Comparison of ENCODE assay signal across 8 cellular contexts in the genomic region with DNA sequence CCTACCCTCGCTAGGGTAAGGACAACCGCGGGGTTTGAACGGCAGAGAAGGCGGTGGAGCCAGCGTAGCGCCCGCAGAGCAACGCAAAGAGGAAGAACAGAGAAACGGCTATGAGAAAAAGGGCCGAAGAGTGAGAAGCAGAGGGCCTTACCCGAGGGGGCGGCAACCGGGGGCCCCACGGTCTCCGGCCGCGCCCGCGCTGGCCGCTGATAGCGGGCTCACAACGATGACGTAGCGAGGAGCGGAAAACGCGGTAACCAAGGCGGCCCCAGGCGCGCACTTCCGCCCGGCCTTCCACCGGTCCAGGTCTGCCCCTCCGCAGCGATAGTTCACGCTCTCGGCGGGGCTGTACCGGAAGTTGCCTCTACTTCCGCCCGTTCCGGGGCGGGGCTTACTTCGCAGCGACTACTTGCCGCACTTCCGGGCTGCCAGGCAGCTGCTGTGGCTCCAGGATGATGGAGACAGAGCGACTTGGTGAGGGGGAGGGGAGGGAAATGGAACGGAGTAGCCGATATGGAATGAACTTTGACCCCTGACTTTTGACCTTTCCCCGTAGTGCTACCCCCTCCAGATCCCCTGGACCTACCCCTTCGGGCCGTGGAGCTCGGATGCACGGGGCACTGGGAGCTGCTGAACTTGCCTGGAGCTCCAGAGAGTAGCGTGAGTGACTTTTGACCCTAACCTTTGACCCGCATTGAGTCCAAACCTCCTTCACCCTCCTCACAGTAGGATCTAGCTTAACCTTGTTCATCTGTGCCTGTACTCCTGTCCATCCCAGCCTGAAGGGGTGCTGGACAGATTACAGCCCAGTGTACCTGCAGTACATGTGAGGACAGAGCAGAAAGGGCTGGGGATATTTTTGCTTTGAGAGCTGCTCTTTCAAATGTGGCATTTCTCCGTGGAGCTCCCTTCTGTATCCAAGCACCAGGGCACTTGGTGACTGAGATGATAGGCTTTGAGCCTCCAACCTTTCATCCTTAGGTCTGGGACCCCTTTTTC. TPM values are rescaled to one million over a fixed set of nuclear protein-coding genes. Genes with fewer than 3 reads are reported as not detected.
DNase-seq lines count a peak whose midpoint lies in the region; ATAC-seq and TF ChIP-seq lines count a peak whose summit lies in the region.

A gene with protein sequence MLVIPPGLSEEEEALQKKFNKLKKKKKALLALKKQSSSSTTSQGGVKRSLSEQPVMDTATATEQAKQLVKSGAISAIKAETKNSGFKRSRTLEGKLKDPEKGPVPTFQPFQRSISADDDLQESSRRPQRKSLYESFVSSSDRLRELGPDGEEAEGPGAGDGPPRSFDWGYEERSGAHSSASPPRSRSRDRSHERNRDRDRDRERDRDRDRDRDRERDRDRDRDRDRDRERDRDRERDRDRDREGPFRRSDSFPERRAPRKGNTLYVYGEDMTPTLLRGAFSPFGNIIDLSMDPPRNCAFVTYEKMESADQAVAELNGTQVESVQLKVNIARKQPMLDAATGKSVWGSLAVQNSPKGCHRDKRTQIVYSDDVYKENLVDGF (minus strand): TSS at position 231 of the 999 bp plus-strand sequence. CDS start 525 bp downstream, outside the sequence.
A gene (plus strand): TSS at position 435 of the 999 bp plus-strand sequence. CDS start 18 bp downstream, at position 453.

- H3K4me3 ChIP-seq in GM06990 (replicated peaks; ENCODE audit: low read depth, low read length) = peak within 1 kb of the TSS; percentile 77

- H3K27ac Mint-ChIP-seq in activated naive CD4-positive, alpha-beta T cell treated with anti-CD3 and anti-CD28 coated beads, Interleukin-2, amount 50 U/mL, for 24 hours = peak within 1 kb of the TSS; percentile 92

- no peak for TF ChIP-seq CTCF in GM06990 (IDR thresholded peaks at IDR 0.05; ENCODE audit: insufficient read depth, low read length, poor library complexity, severe bottlenecking)

- H3K27ac ChIP-seq in temporal lobe (ENCODE audit: low read depth, low read length) = peak within 1 kb of the TSS; percentile 83

- H3K27me3 Mint-ChIP-seq in activated naive CD4-positive, alpha-beta T cell treated with anti-CD3 and anti-CD28 coated beads, Interleukin-2, amount 50 U/mL, for 24 hours = no peaks in the 10 kb centered on the region

- H3K9me3 Mint-ChIP-seq in activated naive CD4-positive, alpha-beta T cell treated with anti-CD3 and anti-CD28 coated beads, Interleukin-2, amount 50 U/mL, for 24 hours = no peaks in the 10 kb centered on the region

- ATAC-seq in HG02588 (IDR thresholded peaks at IDR 0.05; ENCODE audit: unreplicated experiment) (peak; percentile 93), SK-N-SH treated with all-trans-retinoic acid at 6 μM for 48 hours (peak; percentile 99)

- peak within 1 kb of the TSS; percentile 98 for H3K4me3 Mint-ChIP-seq in activated naive CD4-positive, alpha-beta T cell treated with anti-CD3 and anti-CD28 coated beads, Interleukin-2, amount 50 U/mL, for 24 hours

- peak; percentile 97 for DNase-seq in GM06990 (ENCODE audit: extremely low read depth, insufficient read length)
- peak; percentile 94 for DNase-seq in NCI-H1092 (lab: John Stamatoyannopoulos, UW)
- DNase-seq in globus pallidus (ENCODE audit: low spot score) = peak; percentile 99
- peak; percentile 97 for DNase-seq in occipital lobe (lab: John Stamatoyannopoulos, UW)

- H3K36me3 Mint-ChIP-seq in activated naive CD4-positive, alpha-beta T cell treated with anti-CD3 and anti-CD28 coated beads, Interleukin-2, amount 50 U/mL, for 24 hours = peaks cover 15% of the 10 kb centered on the region

- H3K36me3 ChIP-seq in GM06990 (ENCODE audit: control insufficient read depth, insufficient read depth, low read length) = peaks cover 39% of the 10 kb centered on the region

- peaks cover 44% of the 10 kb centered on the region for H3K4me1 Mint-ChIP-seq in activated naive CD4-positive, alpha-beta T cell treated with anti-CD3 and anti-CD28 coated beads, Interleukin-2, amount 50 U/mL, for 24 hours

- H3K27me3 ChIP-seq in GM06990 (replicated peaks; ENCODE audit: control insufficient read depth, insufficient read depth, low read length) = no peaks in the 10 kb centered on the region

TF ChIP-seq in SK-N-SH treated with all-trans-retinoic acid at 6 μM for 48 hours, 23 proteins besides CTCF, POLR2A, EP300 and RAD21:
- TF ChIP-seq ZFP3 (CRISPR knock-in tag; IDR thresholded peaks at IDR 0.05) (no peak), ZNF70 (CRISPR knock-in tag; IDR thresholded peaks at IDR 0.05) (no peak), OSR1 (CRISPR knock-in tag; IDR thresholded peaks at IDR 0.05) (no peak), ZFP30 (CRISPR knock-in tag; IDR thresholded peaks at IDR 0.05) (no peak)
- TF ChIP-seq, protein P1, sequence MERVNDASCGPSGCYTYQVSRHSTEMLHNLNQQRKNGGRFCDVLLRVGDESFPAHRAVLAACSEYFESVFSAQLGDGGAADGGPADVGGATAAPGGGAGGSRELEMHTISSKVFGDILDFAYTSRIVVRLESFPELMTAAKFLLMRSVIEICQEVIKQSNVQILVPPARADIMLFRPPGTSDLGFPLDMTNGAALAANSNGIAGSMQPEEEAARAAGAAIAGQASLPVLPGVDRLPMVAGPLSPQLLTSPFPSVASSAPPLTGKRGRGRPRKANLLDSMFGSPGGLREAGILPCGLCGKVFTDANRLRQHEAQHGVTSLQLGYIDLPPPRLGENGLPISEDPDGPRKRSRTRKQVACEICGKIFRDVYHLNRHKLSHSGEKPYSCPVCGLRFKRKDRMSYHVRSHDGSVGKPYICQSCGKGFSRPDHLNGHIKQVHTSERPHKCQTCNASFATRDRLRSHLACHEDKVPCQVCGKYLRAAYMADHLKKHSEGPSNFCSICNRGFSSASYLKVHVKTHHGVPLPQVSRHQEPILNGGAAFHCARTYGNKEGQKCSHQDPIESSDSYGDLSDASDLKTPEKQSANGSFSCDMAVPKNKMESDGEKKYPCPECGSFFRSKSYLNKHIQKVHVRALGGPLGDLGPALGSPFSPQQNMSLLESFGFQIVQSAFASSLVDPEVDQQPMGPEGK (CRISPR knock-in tag; IDR thresholded peaks at IDR 0.05; ENCODE audit: borderline replicate concordance) = peak; percentile 76; the same call in 1 of the 2 replicates

RNA-seq across cellular contexts. Expression of the first gene that starts in this region (rescaled TPM):
- total RNA-seq in occipital lobe (37.4 TPM), temporal lobe (34.7 TPM)

RNA-seq across cellular contexts. Expression of the second gene that starts in this region (rescaled TPM):
- total RNA-seq in occipital lobe = 27.6 TPM
- total RNA-seq in temporal lobe = 18.7 TPM

Comparison
In these comparisons a context has a peak if more than half of its experiments do, and no peak if none do; other contexts are left out.
1. Peak in every context shown above with its lines: DNase-seq, ATAC-seq, H3K4me3 ChIP-seq and H3K27ac ChIP-seq.